In genomic region chr3:167813169-167814123, GRCh38 we compare ENCODE assay signal across 17 cellular contexts.
DNase-seq lines count a peak whose midpoint lies in the region; ATAC-seq and TF ChIP-seq lines count a peak whose summit lies in the region.
"Had no signal": no experiment of that assay in that cellular context is flagged by ENCODE, and none has a peak within 500 bp of the region (broad histone marks: within the 10 kb centered on the region; RNA-seq: fewer than 3 reads in every experiment).

No MANE protein-coding gene starts in this region.

- no peak overlapping the region for H2AK5ac ChIP-seq in trophoblast cell (ENCODE audit: low read length)

- no peak overlapping the region for H4K91ac ChIP-seq in trophoblast cell (ENCODE audit: low read depth, low read length)

- H2BK12ac ChIP-seq in trophoblast cell (ENCODE audit: low read length): no peak overlapping the region

- H3K36me3 ChIP-seq in left ventricle myocardium inferior (no peaks in the 10 kb centered on the region), fibroblast of lung (ENCODE audit: control insufficient read depth, insufficient read depth, low read length) (no peaks in the 10 kb centered on the region), trophoblast cell (ENCODE audit: control insufficient read depth in 1 of 2, insufficient read depth in 2 of 2, low read length in 2 of 2) (no peaks in the 10 kb centered on the region), aorta (ENCODE audit: control insufficient read depth in 1 of 2, insufficient read depth in 2 of 2, low read length in 1 of 2) (no peaks in the 10 kb centered on the region)
- H3K36me3 ChIP-seq: HAP-1 had no signal

- H3K27me3 ChIP-seq in left ventricle myocardium inferior (ENCODE audit: low read depth) (no peaks in the 10 kb centered on the region), fibroblast of lung (ENCODE audit: control insufficient read depth, insufficient read depth, low read length) (no peaks in the 10 kb centered on the region), trophoblast cell (ENCODE audit: insufficient read depth, low read length) (no peaks in the 10 kb centered on the region), aorta (ENCODE audit: control insufficient read depth in 1 of 2, insufficient read depth in 2 of 2, low read length in 1 of 2) (no peaks in the 10 kb centered on the region)

- ATAC-seq in aorta (ENCODE audit: low FRiP score) (no peak), HG02623 (IDR thresholded peaks at IDR 0.05; ENCODE audit: unreplicated experiment) (no peak)
- ATAC-seq: activated CD8-positive, alpha-beta T cell treated with anti-CD3 and anti-CD28 coated beads, Interleukin-2, amount 10 ng/mL, durations not matched to agents 7 days and 5 days; left colon had no signal

- H3K9me3 ChIP-seq in left ventricle myocardium inferior (replicated peaks) (no peaks in the 10 kb centered on the region), fibroblast of lung (ENCODE audit: control insufficient read depth, insufficient read depth, low read depth, low read length) (no peaks in the 10 kb centered on the region), trophoblast cell (ENCODE audit: insufficient read depth, low read depth, low read length) (no peaks in the 10 kb centered on the region), aorta (ENCODE audit: control insufficient read depth, low read length) (no peaks in the 10 kb centered on the region)
- H3K9me3 ChIP-seq: HAP-1, SK-N-SH had no signal

- no peaks in the 10 kb centered on the region for H4K20me1 ChIP-seq in fibroblast of lung (ENCODE audit: control insufficient read depth, extremely low read depth, insufficient read depth, low read length)

- no peak overlapping the region for H3K4ac ChIP-seq in trophoblast cell (ENCODE audit: low read depth, low read length)

- no peaks in the 10 kb centered on the region for H3K79me1 ChIP-seq in trophoblast cell (ENCODE audit: low read length)

- H3K9ac ChIP-seq in fibroblast of lung (ENCODE audit: insufficient read depth, low read length) (no peak overlapping the region), trophoblast cell (ENCODE audit: low read length) (no peak overlapping the region)
- H3K9ac ChIP-seq: SK-N-SH had no signal

- no peak overlapping the region for H2BK5ac ChIP-seq in trophoblast cell (ENCODE audit: low read depth, low read length, poor library complexity)

- H3K4me1 ChIP-seq in left ventricle myocardium inferior (peaks cover 39% of the 10 kb centered on the region), fibroblast of lung (ENCODE audit: control insufficient read depth, extremely low read depth, insufficient read depth, low read length) (peaks cover 3% of the 10 kb centered on the region), trophoblast cell (ENCODE audit: control insufficient read depth in 1 of 2, insufficient read depth in 2 of 2, low read length in 2 of 2) (peaks cover 0 to 2% of the 10 kb centered on the region in 2 experiments), aorta (ENCODE audit: control insufficient read depth in 1 of 2, insufficient read depth in 2 of 2, low read length in 2 of 2) (peaks cover 3 to 16% of the 10 kb centered on the region in 2 donors)

- no peaks in the 10 kb centered on the region for H3K79me2 ChIP-seq in fibroblast of lung (ENCODE audit: control insufficient read depth, insufficient read depth, low read length)
- H3K79me2 ChIP-seq in trophoblast cell (ENCODE audit: control insufficient read depth, insufficient read depth, low read length, poor library complexity): no peaks in the 10 kb centered on the region

- H3K23ac ChIP-seq in trophoblast cell (ENCODE audit: low read length): no peak overlapping the region

- no peak overlapping the region for H3K4me3 ChIP-seq in left ventricle myocardium inferior
- H3K4me3 ChIP-seq in fibroblast of lung (replicated peaks in 1 of 4; ENCODE audit: control extremely low read depth in 1 of 4, insufficient read depth in 1 of 4, low read depth in 3 of 4, low read length in 4 of 4): no peak overlapping the region
- H3K4me3 ChIP-seq in trophoblast cell (ENCODE audit: low read depth, low read length): no peak overlapping the region
- no peak overlapping the region for H3K4me3 ChIP-seq in aorta (ENCODE audit: low read length in 2 of 2)
- H3K4me3 ChIP-seq: HAP-1 had no signal

- TF ChIP-seq CTCF in left ventricle myocardium inferior (IDR thresholded peaks at IDR 0.05; ENCODE audit: borderline replicate concordance) (no peak), fibroblast of lung (conservative IDR thresholded peaks at IDR 0.05 in 1 of 2, IDR thresholded peaks at IDR 0.05 in 1 of 2; ENCODE audit: low read depth in 1 of 2, low read length in 2 of 2) (no peak)

- peak overlapping the region; percentile 73 for H3K27ac ChIP-seq in left ventricle myocardium inferior (replicated peaks)
- no peak overlapping the region for H3K27ac ChIP-seq in fibroblast of lung (ENCODE audit: insufficient read depth, low read length)
- H3K27ac ChIP-seq in trophoblast cell (ENCODE audit: low read depth, low read length): no peak overlapping the region
- H3K27ac ChIP-seq in aorta (ENCODE audit: low read depth in 1 of 2, low read length in 2 of 2): peak overlapping the region; percentile 61 to 70
- H3K27ac ChIP-seq: epithelial cell of prostate had no signal

- H2BK120ac ChIP-seq in trophoblast cell (ENCODE audit: insufficient read depth, low read length, poor library complexity): no peak overlapping the region

- H2AFZ ChIP-seq in fibroblast of lung (ENCODE audit: low read length) (peak overlapping the region; percentile 10), trophoblast cell (ENCODE audit: insufficient read depth, low read length, poor library complexity) (no peak overlapping the region)

- no peak overlapping the region for H4K12ac ChIP-seq in trophoblast cell (ENCODE audit: low read depth, low read length)

- DNase-seq in left ventricle myocardium inferior (no peak), cardiac septum (ENCODE audit: low spot score) (no peak), fibroblast of lung (ENCODE audit: low read depth in 2 of 2) (no peak), trophoblast cell (peak; percentile 42 to 72), aorta (no peak), NCI-H2107 treated with DMSO at 0.1 percent for 48 hours (lab: John Stamatoyannopoulos, UW; ENCODE audit: unreplicated experiment) (no peak)
- no peak for DNase-seq in stimulated activated CD4-positive, alpha-beta T cell treated with anti-CD3 and anti-CD28 coated beads, Interleukin-4, amount 100 ng/mL, for 4 hours
- DNase-seq: activated CD8-positive, alpha-beta T cell treated with anti-CD3 and anti-CD28 coated beads, Interleukin-2, amount 10 ng/mL, durations not matched to agents 7 days and 5 days; left colon; naive B cell; NCI-H187 treated with DMSO at 0.1 percent for 48 hours; NCI-H510A treated with DMSO at 0.1 percent for 48 hours; SK-N-SH; stimulated activated CD4-positive, alpha-beta T cell treated with anti-CD3 and anti-CD28 coated beads, Interleukin-1b, Interleukin-23, amount 100 ng/mL, for 48 hours had no signal

- H3K14ac ChIP-seq in trophoblast cell (ENCODE audit: low read length): no peak overlapping the region

- no peak overlapping the region for H4K8ac ChIP-seq in trophoblast cell (ENCODE audit: low read depth, low read length)

- peak overlapping the region; percentile 37 for H3K4me2 ChIP-seq in fibroblast of lung (ENCODE audit: extremely low read depth, insufficient read depth, low read length)
- no peak overlapping the region for H3K4me2 ChIP-seq in trophoblast cell (ENCODE audit: low read length)
- H3K4me2 ChIP-seq: SK-N-SH had no signal

- no peak overlapping the region for H3K18ac ChIP-seq in trophoblast cell (ENCODE audit: low read length)

- intact Hi-C loops in left ventricle myocardium inferior (cut with micrococcal nuclease): no loop called here
- intact Hi-C loops in cardiac septum (cut with DNase I): loop anchor here (1.0 kb wide), 2 partner anchors 51 to 78 kb away; partner anchors contain the start of gene SERPINI1
- intact Hi-C loops in aorta (cut with DNase I): loop anchor here (1.0 to 10.0 kb wide), 3 partner anchors 61 to 78 kb away; partner anchors contain the start of gene SERPINI1 (in 2 of the 2)

- no CpG with 5 or more reads among the region's 6 CpGs for WGBS in trophoblast cell (ENCODE audit: extremely low coverage, insufficient coverage, insufficient read length)
- WGBS in aorta, 2 donors: 62 to 67% methylated on average over 6 of the region's 6 CpGs

Comparison
In these comparisons a context has a peak if more than half of its experiments do, and no peak if none do; other contexts are left out.
1. DNase-seq: peak in trophoblast cell (2 of 2); none in left ventricle myocardium inferior (single experiment), cardiac septum (single experiment), fibroblast of lung (0 of 2), aorta (0 of 2), NCI-H2107 treated with DMSO at 0.1 percent for 48 hours (single experiment) and stimulated activated CD4-positive, alpha-beta T cell treated with anti-CD3 and anti-CD28 coated beads, Interleukin-4, amount 100 ng/mL, for 4 hours (0 of 2).
2. H3K27ac ChIP-seq: peak in left ventricle myocardium inferior (single experiment) and aorta (2 of 2); none in fibroblast of lung (single experiment) and trophoblast cell (single experiment).